ENCODE assay signal across 18 cellular contexts in genomic region chr5:5575461-5575860, GRCh38.
DNase-seq lines count a peak whose midpoint lies in the region; TF ChIP-seq lines count a peak whose summit lies in the region.
"Had no signal": no experiment of that assay in that cellular context is flagged by ENCODE, and none has a peak within 500 bp of the region (broad histone marks: within the 10 kb centered on the region; RNA-seq: fewer than 3 reads in every experiment).

No MANE protein-coding gene starts in this region.

- no peak for TF ChIP-seq CTCF in HEK293 (tag by site-specific recombination; IDR thresholded peaks at IDR 0.05)

- POLR2A ChIA-PET in HEK293 (lab: Yijun Ruan, JAX): no interaction called here

- H3K9me3 ChIP-seq in HEK293 (ENCODE audit: control insufficient read depth, insufficient read depth, low read depth, low read length): no peaks in the 10 kb centered on the region
- H3K9me3 ChIP-seq: BE2C, BLaER1, Caco-2 had no signal

- no peak overlapping the region for H3K27ac ChIP-seq in HEK293 (ENCODE audit: extremely low read depth, low read depth, low read length)
- H3K27ac ChIP-seq: BLaER1, C4-2B had no signal

- DNase-seq in NCI-H748 (lab: John Stamatoyannopoulos, UW; ENCODE audit: unreplicated experiment) (peak; percentile 30), NCI-H748 treated with DMSO at 0.1 percent for 48 hours (lab: John Stamatoyannopoulos, UW) (no peak), mesenteric fat pad (ENCODE audit: low spot score) (peak; percentile 11), kidney glomerular epithelial cell (lab: John Stamatoyannopoulos, UW) (no peak), NCI-H2171 treated with DMSO at 0.1 percent for 48 hours (lab: John Stamatoyannopoulos, UW) (no peak)
- DNase-seq: 8988T; ACHN; BE2C; Caco-2; Calu3; CD4-positive, alpha-beta T cell; CD8-positive, alpha-beta T cell; DMS79 treated with DMSO at 0.1 percent for 48 hours; GDM1 had no signal

- no peaks in the 10 kb centered on the region for H3K36me3 ChIP-seq in HEK293 (ENCODE audit: control insufficient read depth in 2 of 2, insufficient read depth in 1 of 2, low read length in 2 of 2)
- H3K36me3 ChIP-seq: BE2C, BLaER1 had no signal

- H3K4me3 ChIP-seq in HEK293 (ENCODE audit: low read depth, low read length): no peak overlapping the region
- H3K4me3 ChIP-seq: BLaER1, GM12878 had no signal

- H3K4me1 ChIP-seq in HEK293 (ENCODE audit: control insufficient read depth, insufficient read depth, low read length): no peaks in the 10 kb centered on the region
- H3K4me1 ChIP-seq: BE2C, BLaER1, Caco-2 had no signal

- CTCF ChIA-PET in HEK293 (lab: Yijun Ruan, JAX): interaction anchor here (1.3 kb wide), 1 partner anchor 11 kb away, joined by 3 read pairs; no protein-coding TSS in a partner anchor

TF ChIP-seq in HEK293, 187 proteins besides CTCF, POLR2A, EP300 and RAD21:
- TF ChIP-seq ZNF202 (tag by site-specific recombination; IDR thresholded peaks at IDR 0.05; ENCODE audit: borderline replicate concordance) (no peak), ZNF529 (tag by site-specific recombination; IDR thresholded peaks at IDR 0.05; ENCODE audit: insufficient replicate concordance) (peak; percentile 90), ELK4 (IDR thresholded peaks at IDR 0.05; ENCODE audit: borderline replicate concordance, low read depth, low read length) (no peak)

Comparison
In these comparisons a context has a peak if more than half of its experiments do, and no peak if none do; other contexts are left out.
1. DNase-seq: peak in NCI-H748 (single experiment) and mesenteric fat pad (single experiment); none in NCI-H748 treated with DMSO at 0.1 percent for 48 hours (single experiment), kidney glomerular epithelial cell (single experiment) and NCI-H2171 treated with DMSO at 0.1 percent for 48 hours (single experiment).